8 cellular contexts compared by ENCODE assay signal in genomic region chr5:151659001-151659754, GRCh38. TPM values are rescaled to one million over a fixed set of nuclear protein-coding genes. Genes with fewer than 3 reads are reported as not detected.
DNase-seq lines count a peak whose midpoint lies in the region; ATAC-seq and TF ChIP-seq lines count a peak whose summit lies in the region.

No MANE protein-coding gene starts in this region.

- 0 out of 2 replicates have a peak, but pooled peaks cover 8% of the 10 kb centered on the region for H3K9me1 ChIP-seq in IMR-90 (ENCODE audit: insufficient read depth, low read length)

- H3K27ac ChIP-seq in IMR-90 (ENCODE audit: insufficient read depth, low read length), result peak overlapping the region; percentile 82
- no peak overlapping the region for H3K27ac ChIP-seq in PC-9

- POLR2A ChIA-PET in IMR-90 (lab: Charles Lee; ENCODE audit: unreplicated experiment) (interaction anchor here (0.6 to 1.8 kb wide), 3 partner anchors 26 to 82 kb away, joined by 3 to 8 read pairs (median 3); no protein-coding TSS in a partner anchor), PC-9 (lab: Charles Lee; ENCODE audit: unreplicated experiment) (interaction anchor here (0.6 to 0.7 kb wide), 2 partner anchors 93 to 112 kb away, joined by 3 to 6 read pairs; no protein-coding TSS in a partner anchor)

- peak; percentile 51 for TF ChIP-seq POLR2A in IMR-90 (IDR thresholded peaks at IDR 0.05; ENCODE audit: low read depth, low read length)

- peak overlapping the region; percentile 54; the same call in 1 of the 2 replicates for H3K56ac ChIP-seq in IMR-90 (ENCODE audit: extremely low read depth, insufficient read depth, low read length)

- peak overlapping the region; percentile 86 for H3K14ac ChIP-seq in IMR-90 (replicated peaks; ENCODE audit: low read depth, low read length)

- peak overlapping the region; percentile 33 for H2AK9ac ChIP-seq in IMR-90 (replicated peaks; ENCODE audit: low read depth, low read length, poor library complexity)

- peak overlapping the region; percentile 36 for H4K5ac ChIP-seq in IMR-90 (ENCODE audit: low read depth, low read length)

- H3K4me2 ChIP-seq in IMR-90 (ENCODE audit: low read depth, low read length) (no peak overlapping the region), PC-9 (no peak overlapping the region)

- peak; percentile 95 for TF ChIP-seq RAD21 in IMR-90 (IDR thresholded peaks at IDR 0.05; ENCODE audit: low read length)

- H2BK15ac ChIP-seq in IMR-90 (ENCODE audit: low read depth, low read length), result peak overlapping the region; percentile 77; the same call in 2 of the 3 replicates

- H2AFZ ChIP-seq in IMR-90 (replicated peaks; ENCODE audit: low read length, poor library complexity) (peak overlapping the region; percentile 35), PC-9 (no peak overlapping the region)

- H2BK5ac ChIP-seq in IMR-90 (ENCODE audit: low read depth, low read length, poor library complexity, severe bottlenecking), result peak overlapping the region; percentile 87

- H3K4me1 Mint-ChIP-seq in activated T-cell treated with anti-CD3 and anti-CD28 coated beads, Interleukin-2, amount 50 U/mL, for 24 hours (ENCODE audit: low read depth), result peaks cover 15% of the 10 kb centered on the region
- peaks cover 18% of the 10 kb centered on the region for H3K4me1 Mint-ChIP-seq in nephron progenitor cell

- TF ChIP-seq CTCF in IMR-90 (conservative IDR thresholded peaks at IDR 0.05; ENCODE audit: low read depth, low read length), result peak; percentile 93
- peak; percentile 93 for TF ChIP-seq CTCF in PC-9 (conservative IDR thresholded peaks at IDR 0.05)
- TF ChIP-seq CTCF in fibroblast of mammary gland (conservative IDR thresholded peaks at IDR 0.05; ENCODE audit: control insufficient read depth, insufficient read depth, low read depth, low read length), result peak; percentile 86
- peak; percentile 90 for TF ChIP-seq CTCF in nephron progenitor cell (IDR thresholded peaks at IDR 0.05)

- no peaks in the 10 kb centered on the region for H3K9me2 ChIP-seq in PC-9 (ENCODE audit: insufficient read depth)

- H3K4me3 ChIP-seq in IMR-90 (ENCODE audit: insufficient read depth, low read depth, low read length) (no peak overlapping the region), PC-9 (no peak overlapping the region), fibroblast of mammary gland (ENCODE audit: control insufficient read depth, low read depth, low read length) (no peak overlapping the region)

- H2AK5ac ChIP-seq in IMR-90 (ENCODE audit: low read depth, low read length), result peak overlapping the region; percentile 83; the same call in 1 of the 2 replicates

- no peak overlapping the region for H3K4me3 Mint-ChIP-seq in activated T-cell treated with anti-CD3 and anti-CD28 coated beads, Interleukin-2, amount 50 U/mL, for 24 hours
- no peak overlapping the region for H3K4me3 Mint-ChIP-seq in nephron progenitor cell

- no peaks in the 10 kb centered on the region for H3K79me2 ChIP-seq in PC-9 (ENCODE audit: low read depth)

- H3K23ac ChIP-seq in IMR-90 (ENCODE audit: low read depth, low read length), result peak overlapping the region; percentile 57; the same call in 1 of the 2 replicates

- H3K79me1 ChIP-seq in IMR-90 (ENCODE audit: low read depth in 1 of 2, low read length in 2 of 2), result peaks cover 8 to 19% of the 10 kb centered on the region in 2 experiments

- peak overlapping the region; percentile 94 for H3K4ac ChIP-seq in IMR-90 (ENCODE audit: low read depth, low read length)

- no CpG with 5 or more reads among the region's 10 CpGs for WGBS in IMR-90 (ENCODE audit: extremely low coverage in 2 of 2, insufficient read length in 1 of 2), 2 experiments

- H3K9ac ChIP-seq in IMR-90 (ENCODE audit: low read depth, low read length), result 0 out of 2 replicates have a peak overlapping the region, but pooled peaks have one; percentile 12

- peak; percentile 44 for ATAC-seq in GM21528 (IDR thresholded peaks at IDR 0.05; ENCODE audit: low FRiP score, unreplicated experiment)
- ATAC-seq in IMR-90 (ENCODE audit: low read depth), result peak; percentile 74
- peak; percentile 92 for ATAC-seq in stimulated activated naive CD8-positive, alpha-beta T cell treated with anti-CD3 and anti-CD28 coated beads, Interleukin-15, Interleukin-2, amounts not matched to agents 100 U/mL and 50 U/mL, for 24 hours

- H3K27me3 ChIP-seq in IMR-90 (ENCODE audit: control insufficient read depth, insufficient read depth, low read length) (no peaks in the 10 kb centered on the region), PC-9 (ENCODE audit: insufficient read depth, low read depth) (no peaks in the 10 kb centered on the region)

- H3K4me1 ChIP-seq in IMR-90 (ENCODE audit: control insufficient read depth, insufficient read depth, low read length) (peaks cover 17% of the 10 kb centered on the region), PC-9 (replicated peaks; ENCODE audit: insufficient read depth) (no peaks in the 10 kb centered on the region)

- no peaks in the 10 kb centered on the region for H3K36me3 Mint-ChIP-seq in activated T-cell treated with anti-CD3 and anti-CD28 coated beads, Interleukin-2, amount 50 U/mL, for 24 hours (ENCODE audit: low read depth)
- H3K36me3 Mint-ChIP-seq in nephron progenitor cell (ENCODE audit: low read depth), result peaks cover 22% of the 10 kb centered on the region

- DNase-seq in DMS53 (lab: John Stamatoyannopoulos, UW), result peak; percentile 81
- DNase-seq in IMR-90, result peak; percentile 80
- DNase-seq in PC-9, result peak; percentile 38 to 79
- DNase-seq in activated T-cell treated with anti-CD3 and anti-CD28 coated beads, Interleukin-2, amount 50 U/mL, for 24 hours, result peak; percentile 87
- DNase-seq in fibroblast of mammary gland (ENCODE audit: low read depth), result peak; percentile 84
- DNase-seq in nephron progenitor cell, result peak; percentile 93
- peak; percentile 89 for DNase-seq in stimulated activated naive CD8-positive, alpha-beta T cell treated with anti-CD3 and anti-CD28 coated beads, Interleukin-15, Interleukin-2, amounts not matched to agents 100 U/mL and 50 U/mL, for 24 hours

- H3K9me3 ChIP-seq in IMR-90 (ENCODE audit: control insufficient read depth, insufficient read depth, low read length) (no peaks in the 10 kb centered on the region), PC-9 (ENCODE audit: insufficient read depth, low read depth) (no peaks in the 10 kb centered on the region)

- H4K8ac ChIP-seq in IMR-90 (ENCODE audit: low read depth in 2 of 2, low read length in 2 of 2), result peak overlapping the region; percentile 38 to 61

- H2BK20ac ChIP-seq in IMR-90 (ENCODE audit: low read depth, low read length), result peak overlapping the region; percentile 96

- peaks cover 29% of the 10 kb centered on the region for H4K20me1 ChIP-seq in IMR-90 (ENCODE audit: insufficient read depth, low read length)
- no peaks in the 10 kb centered on the region for H4K20me1 ChIP-seq in PC-9 (ENCODE audit: insufficient read depth)

- intact Hi-C loops in IMR-90 (cut with micrococcal nuclease) (loop anchor here (1.0 to 2.0 kb wide), 4 partner anchors 26 to 112 kb away; partner anchors contain the start of gene G3BP1), PC-9 (cut with micrococcal nuclease; ENCODE audit: unreplicated experiment) (loop anchor here (1.0 to 5.0 kb wide), 5 partner anchors 60 to 848 kb away; partner anchors contain the start of gene G3BP1)

- peak overlapping the region; percentile 95 for H2BK120ac ChIP-seq in IMR-90 (ENCODE audit: low read depth, low read length)

- no peak overlapping the region for H3K27ac Mint-ChIP-seq in activated T-cell treated with anti-CD3 and anti-CD28 coated beads, Interleukin-2, amount 50 U/mL, for 24 hours
- no peak overlapping the region for H3K27ac Mint-ChIP-seq in nephron progenitor cell

- peak overlapping the region; percentile 83 for H4K91ac ChIP-seq in IMR-90 (ENCODE audit: insufficient read depth, low read depth, low read length)

- dilution Hi-C loops in IMR-90 (cut with HindIII; ENCODE audit: low sequenced_read_pairs, unreplicated experiment), result no loop called here

- CTCF ChIA-PET in IMR-90 (lab: Yijun Ruan, JAX) (interaction anchor here (0.6 to 3.4 kb wide), 20 partner anchors 9 to 112 kb away, joined by 3 to 55 read pairs (median 4); partner anchors contain the start of genes ATOX1 and SPARC), PC-9 (lab: Charles Lee) (interaction anchor here (0.8 to 2.1 kb wide), 3 partner anchors 28 to 112 kb away, joined by 4 to 23 read pairs (median 8); partner anchors contain the start of genes G3BP1 and SPARC)

- H3K36me3 ChIP-seq in IMR-90 (ENCODE audit: control insufficient read depth, insufficient read depth, low read length) (peaks cover 26% of the 10 kb centered on the region), PC-9 (ENCODE audit: low read depth) (no peaks in the 10 kb centered on the region)

- peak overlapping the region; percentile 53 for H3K18ac ChIP-seq in IMR-90 (ENCODE audit: low read depth, low read length)

- no peaks in the 10 kb centered on the region for H3K9me3 Mint-ChIP-seq in activated T-cell treated with anti-CD3 and anti-CD28 coated beads, Interleukin-2, amount 50 U/mL, for 24 hours
- no peaks in the 10 kb centered on the region for H3K9me3 Mint-ChIP-seq in nephron progenitor cell

- BruUV-seq in IMR-90 (replicated peaks; lab: Mats Ljungman, UMichigan), result no TSS peak
- BruUV-seq in PC-9 (replicated peaks; lab: Mats Ljungman, UMichigan), result no TSS peak

- in situ Hi-C loops in IMR-90 (cut with MboI; ENCODE audit: low sequenced_read_pairs), result no loop called here

- no peaks in the 10 kb centered on the region for H3F3A ChIP-seq in PC-9 (ENCODE audit: insufficient read depth, low read depth)

- H3K27me3 Mint-ChIP-seq in activated T-cell treated with anti-CD3 and anti-CD28 coated beads, Interleukin-2, amount 50 U/mL, for 24 hours, result peaks cover 10% of the 10 kb centered on the region
- H3K27me3 Mint-ChIP-seq in nephron progenitor cell (ENCODE audit: low read depth, poor library complexity), result peaks cover 4% of the 10 kb centered on the region

TF ChIP-seq in IMR-90, 13 proteins besides CTCF, POLR2A, EP300 and RAD21 (continues in another document):
- TF ChIP-seq MAZ (IDR thresholded peaks at IDR 0.05; ENCODE audit: borderline replicate concordance, low read depth, low read length) (no peak), FOS (IDR thresholded peaks at IDR 0.05; ENCODE audit: low read depth, low read length) (peak; percentile 48; the same call in 1 of the 2 replicates), MAFK (IDR thresholded peaks at IDR 0.05; ENCODE audit: low read depth, low read length) (no peak)
- TF ChIP-seq, protein P1, sequence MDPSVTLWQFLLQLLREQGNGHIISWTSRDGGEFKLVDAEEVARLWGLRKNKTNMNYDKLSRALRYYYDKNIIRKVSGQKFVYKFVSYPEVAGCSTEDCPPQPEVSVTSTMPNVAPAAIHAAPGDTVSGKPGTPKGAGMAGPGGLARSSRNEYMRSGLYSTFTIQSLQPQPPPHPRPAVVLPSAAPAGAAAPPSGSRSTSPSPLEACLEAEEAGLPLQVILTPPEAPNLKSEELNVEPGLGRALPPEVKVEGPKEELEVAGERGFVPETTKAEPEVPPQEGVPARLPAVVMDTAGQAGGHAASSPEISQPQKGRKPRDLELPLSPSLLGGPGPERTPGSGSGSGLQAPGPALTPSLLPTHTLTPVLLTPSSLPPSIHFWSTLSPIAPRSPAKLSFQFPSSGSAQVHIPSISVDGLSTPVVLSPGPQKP (IDR thresholded peaks at IDR 0.05; ENCODE audit: borderline replicate concordance, low read depth, low read length), result no peak

RNA-seq across cellular contexts. Expression of gene SPARC, which starts 27.5 kb away (rescaled TPM):
- total RNA-seq in IMR-90 (2012; rRNA removed) (1,186 and 1,450 TPM in 2 replicates), PC-9 (2021) (68.7 and 84.1 TPM in 2 replicates)
- 4,692 and 5,281 TPM in 2 replicates for polyA plus RNA-seq in IMR-90 (2012; rRNA removed)
- 1,755 and 1,772 TPM in 2 replicates for polyA plus RNA-seq in IMR-90 (2012; cell fraction: cytosol; rRNA removed)
- 949 and 1,641 TPM in 2 replicates for polyA plus RNA-seq in IMR-90 (2012; cell fraction: nucleus; rRNA removed; ENCODE audit: low replicate concordance)

Comparison
In these comparisons a context has a peak if more than half of its experiments do, and no peak if none do; other contexts are left out.
1. RNA of gene SPARC, which starts 27.5 kb away (total RNA-seq): 1,186 to 1,450 TPM in IMR-90; 68.7 to 84.1 TPM in PC-9; every median in the first group is over 10 times any median in the second.
2. Peak in every context shown above with its lines, with median percentiles within 50 percentile points of each other: DNase-seq, ATAC-seq and CTCF ChIP-seq.